In genomic region chr12:12720637-12721250, GRCh38 we compare ENCODE assay signal across 8 cellular contexts. TPM values are rescaled to one million over a fixed set of nuclear protein-coding genes. Genes with fewer than 3 reads are reported as not detected.
A peak's percentile ranks its signal among the peaks of the same experiment; 100 is the strongest.
DNase-seq lines count a peak whose midpoint lies in the region; ATAC-seq, FAIRE-seq and TF ChIP-seq lines count a peak whose summit lies in the region.

No MANE protein-coding gene starts in this region.

- H3K27me3 ChIP-seq in IMR-90 (ENCODE audit: control insufficient read depth, insufficient read depth, low read length) (no peaks in the 10 kb centered on the region), adrenal gland (no peaks in the 10 kb centered on the region)

- H3K9me1 ChIP-seq in IMR-90 (ENCODE audit: insufficient read depth, low read length) = no peaks in the 10 kb centered on the region; the same call in 1 of the 2 replicates

- TF ChIP-seq CTCF in CD14-positive monocyte (IDR thresholded peaks at IDR 0.05) (no peak), IMR-90 (conservative IDR thresholded peaks at IDR 0.05; ENCODE audit: low read depth, low read length) (no peak), adrenal gland (IDR thresholded peaks at IDR 0.05) (no peak)

- in situ Hi-C loops in IMR-90 (cut with MboI; ENCODE audit: low sequenced_read_pairs) = loop anchor here (25.0 kb wide), 1 partner anchor 1008 kb away; no protein-coding TSS in a partner anchor

- TF ChIP-seq RAD21 in IMR-90 (IDR thresholded peaks at IDR 0.05; ENCODE audit: low read length) = no peak

- H3K18ac ChIP-seq in IMR-90 (ENCODE audit: low read depth, low read length) = no peak overlapping the region

- H2BK15ac ChIP-seq in IMR-90 (ENCODE audit: low read depth, low read length) = no peak overlapping the region

- no CpG with 5 or more reads among the region's 6 CpGs for WGBS in IMR-90 (ENCODE audit: extremely low coverage in 2 of 2, insufficient read length in 1 of 2), 2 experiments
- WGBS in adrenal gland, 4 donors = 39 to 58% (median 43%) methylated on average over 6 of the region's 6 CpGs

- H3K36me3 Mint-ChIP-seq in CD14-positive monocyte = peaks cover 41 to 43% of the 10 kb centered on the region in 2 donors
- peaks cover 24 to 36% of the 10 kb centered on the region in 2 donors for H3K36me3 Mint-ChIP-seq in naive B cell

- no TSS peak for BruUV-seq in IMR-90 (replicated peaks; lab: Mats Ljungman, UMichigan)

- H3K4me1 Mint-ChIP-seq in CD14-positive monocyte = peaks cover 39% of the 10 kb centered on the region
- peaks cover 38 to 42% (median 41%) of the 10 kb centered on the region in 3 donors for H3K4me1 Mint-ChIP-seq in naive B cell

- no peak overlapping the region for H3K56ac ChIP-seq in IMR-90 (ENCODE audit: extremely low read depth, insufficient read depth, low read length)

- no peak for FAIRE-seq in HTR-8/SVneo (lab: Jason Lieb, UNC)

- H3K4me2 ChIP-seq in IMR-90 (ENCODE audit: low read depth, low read length) = peak overlapping the region; percentile 80

- H3K4me3 Mint-ChIP-seq in CD14-positive monocyte (peak overlapping the region in 1 of 2 donors; percentile 97), naive B cell (peak overlapping the region; percentile 75 to 99 (median 93))

- H2BK20ac ChIP-seq in IMR-90 (ENCODE audit: low read depth, low read length) = no peak overlapping the region

- H3K79me1 ChIP-seq in IMR-90 (ENCODE audit: low read depth in 1 of 2, low read length in 2 of 2) = peaks cover 1 to 10% of the 10 kb centered on the region in 2 experiments

- H3K27ac ChIP-seq in IMR-90 (ENCODE audit: insufficient read depth, low read length) (peak overlapping the region; percentile 70; the same call in 1 of the 2 replicates), adrenal gland (peak overlapping the region in 3 of 5 donors; percentile 43 to 100 (median 94))

- H2BK5ac ChIP-seq in IMR-90 (ENCODE audit: low read depth, low read length, poor library complexity, severe bottlenecking) = peak overlapping the region; percentile 66

- peak overlapping the region; percentile 71 for H3K23ac ChIP-seq in IMR-90 (ENCODE audit: low read depth, low read length)

- H2BK120ac ChIP-seq in IMR-90 (ENCODE audit: low read depth, low read length) = no peak overlapping the region

- H2AFZ ChIP-seq in IMR-90 (replicated peaks; ENCODE audit: low read length, poor library complexity) = no peak overlapping the region

- H3K9me3 ChIP-seq in IMR-90 (ENCODE audit: control insufficient read depth, insufficient read depth, low read length) = no peaks in the 10 kb centered on the region
- no peaks in the 10 kb centered on the region for H3K9me3 ChIP-seq in adrenal gland (replicated peaks in 1 of 3)

- peak overlapping the region; percentile 63 for H3K14ac ChIP-seq in IMR-90 (replicated peaks; ENCODE audit: low read depth, low read length)

- POLR2A ChIA-PET in IMR-90 (lab: Charles Lee; ENCODE audit: unreplicated experiment) = no interaction called here

- intact Hi-C loops in CD14-positive monocyte (cut with micrococcal nuclease) (loop anchor here (5.0 to 10.0 kb wide), 2 partner anchors 108 to 366 kb away; partner anchors contain the start of genes BORCS5 (in 1 of the 2), CREBL2 (in 1 of the 2) and MANSC1 (in 1 of the 2)), IMR-90 (cut with micrococcal nuclease) (loop anchor here (5.0 to 10.0 kb wide), 3 partner anchors 272 to 1444 kb away; partner anchors contain the start of gene EMP1), adrenal gland (cut with DNase I) (no loop called here)

- H3K4me1 ChIP-seq in IMR-90 (ENCODE audit: control insufficient read depth, insufficient read depth, low read length) (peaks cover 6% of the 10 kb centered on the region), adrenal gland (replicated peaks in 1 of 2) (peaks cover 25 to 58% of the 10 kb centered on the region in 2 donors)

- no peak overlapping the region for H4K8ac ChIP-seq in IMR-90 (ENCODE audit: low read depth in 2 of 2, low read length in 2 of 2)

- TF ChIP-seq POLR2A in IMR-90 (IDR thresholded peaks at IDR 0.05; ENCODE audit: low read depth, low read length) = no peak
- no peak for TF ChIP-seq POLR2A in adrenal gland (IDR thresholded peaks at IDR 0.05)

- H3K4me3 ChIP-seq in IMR-90 (ENCODE audit: insufficient read depth, low read depth, low read length) = peak overlapping the region; percentile 21; the same call in 1 of the 2 replicates
- H3K4me3 ChIP-seq in adrenal gland = peak overlapping the region in 1 of 4 donors; percentile 91

- dilution Hi-C loops in IMR-90 (cut with HindIII; ENCODE audit: low sequenced_read_pairs, unreplicated experiment) = no loop called here

- H3K27ac Mint-ChIP-seq in CD14-positive monocyte (peak overlapping the region; percentile 88 to 99 (median 98)), naive B cell (peak overlapping the region; percentile 63 to 96 (median 89))

- H4K20me1 ChIP-seq in IMR-90 (ENCODE audit: insufficient read depth, low read length) = peaks cover 24% of the 10 kb centered on the region; the same call in 1 of the 2 replicates

- DNase-seq in CD14-positive monocyte (ENCODE audit: low spot score) (no peak), IMR-90 (no peak), adrenal gland (no peak), naive B cell (no peak), HTR-8/SVneo (ENCODE audit: insufficient read length, low spot score) (no peak), glomerular visceral epithelial cell (ENCODE audit: extremely low spot score) (no peak), 8988T (no peak)

- no peak overlapping the region for H4K91ac ChIP-seq in IMR-90 (ENCODE audit: insufficient read depth, low read depth, low read length)

- peaks cover 0 to 4% (median 0%) of the 10 kb centered on the region in 3 donors for H3K27me3 Mint-ChIP-seq in CD14-positive monocyte (ENCODE audit: low read depth in 3 of 3)
- no peaks in the 10 kb centered on the region for H3K27me3 Mint-ChIP-seq in naive B cell

- peak overlapping the region; percentile 70 for H3K9ac ChIP-seq in IMR-90 (ENCODE audit: low read depth, low read length)

- no peak overlapping the region for H2AK9ac ChIP-seq in IMR-90 (replicated peaks; ENCODE audit: low read depth, low read length, poor library complexity)

- H4K5ac ChIP-seq in IMR-90 (ENCODE audit: low read depth, low read length) = no peak overlapping the region; the same call in 1 of the 2 replicates

- H3K9me3 Mint-ChIP-seq in CD14-positive monocyte (peaks cover 0 to 4% (median 2%) of the 10 kb centered on the region in 7 donors), naive B cell (no peaks in the 10 kb centered on the region)

- H2AK5ac ChIP-seq in IMR-90 (ENCODE audit: low read depth, low read length) = peak overlapping the region; percentile 40; the same call in 1 of the 2 replicates

- ATAC-seq in IMR-90 (ENCODE audit: low read depth) (no peak), naive B cell (ENCODE audit: low read depth in 2 of 2) (no peak), GM18907 (IDR thresholded peaks at IDR 0.05; ENCODE audit: unreplicated experiment) (no peak)

- H3K36me3 ChIP-seq in IMR-90 (ENCODE audit: control insufficient read depth, insufficient read depth, low read length) = peaks cover 20% of the 10 kb centered on the region
- peaks cover 0 to 25% of the 10 kb centered on the region in 2 donors for H3K36me3 ChIP-seq in adrenal gland (replicated peaks in 1 of 2)

- CTCF ChIA-PET in IMR-90 (lab: Yijun Ruan, JAX) = interaction anchor here (0.6 kb wide), 1 partner anchor 119 kb away, joined by 3 read pairs; no protein-coding TSS in a partner anchor

- peak overlapping the region; percentile 44 for H3K4ac ChIP-seq in IMR-90 (ENCODE audit: low read depth, low read length)

TF ChIP-seq in IMR-90, 13 proteins besides CTCF, POLR2A, EP300 and RAD21:
- no peak for TF ChIP-seq MAZ (IDR thresholded peaks at IDR 0.05; ENCODE audit: borderline replicate concordance, low read depth, low read length)
- no peak for TF ChIP-seq CHD1 (IDR thresholded peaks at IDR 0.05; ENCODE audit: low read depth, low read length)
- TF ChIP-seq SMC3 (IDR thresholded peaks at IDR 0.05; ENCODE audit: low read depth, low read length) = no peak
- TF ChIP-seq MAFK (IDR thresholded peaks at IDR 0.05; ENCODE audit: low read depth, low read length) = no peak
- no peak for TF ChIP-seq RFX5 (IDR thresholded peaks at IDR 0.05; ENCODE audit: low read depth, low read length)
- TF ChIP-seq MXI1 (IDR thresholded peaks at IDR 0.05; ENCODE audit: borderline replicate concordance, low read depth, low read length) = no peak
- TF ChIP-seq NFE2L2 (IDR thresholded peaks at IDR 0.05; ENCODE audit: low read depth, low read length) = no peak
- no peak for TF ChIP-seq ELK1 (IDR thresholded peaks at IDR 0.05; ENCODE audit: borderline replicate concordance, low read depth, low read length)
- TF ChIP-seq BHLHE40 (IDR thresholded peaks at IDR 0.05; ENCODE audit: low read depth, low read length) = no peak
- no peak for TF ChIP-seq RCOR1 (IDR thresholded peaks at IDR 0.05; ENCODE audit: insufficient replicate concordance, low read length)

RNA-seq across cellular contexts. Expression of gene CDKN1B, which starts 3.6 kb away (rescaled TPM):
- polyA plus RNA-seq in CD14-positive monocyte = 1 to 10 TPM; 9.2 to 9.5 TPM
- 17.4 and 28.1 TPM in 2 replicates for total RNA-seq in IMR-90 (2012; rRNA removed)
- 7.9 and 13.9 TPM in 2 replicates for polyA plus RNA-seq in IMR-90 (2012; rRNA removed)
- polyA plus RNA-seq in IMR-90 (2012; cell fraction: cytosol; rRNA removed) = 8.7 and 9.0 TPM in 2 replicates
- polyA plus RNA-seq in IMR-90 (2012; cell fraction: nucleus; rRNA removed; ENCODE audit: low replicate concordance) = 6.1 and 9.4 TPM in 2 replicates
- total RNA-seq in adrenal gland = 10 to 100 TPM; 37.9 to 97.8 (median 71.1) TPM
- 10 to 100 TPM; 18.2 to 80.3 (median 25.3) TPM for polyA plus RNA-seq in adrenal gland
- 10 to 100 TPM in 4 of 6 donors, 1 to 10 TPM in 2; 4.7 to 26.8 (median 14.5) TPM for polyA plus RNA-seq in naive B cell (ENCODE audit: low read depth in 6 of 6)

RNA-seq across cellular contexts. Expression of gene GPR19, which starts 24.8 kb away (rescaled TPM):
- polyA plus RNA-seq in CD14-positive monocyte (not detected), IMR-90 (2012; rRNA removed) (0.12 and 0.17 TPM in 2 replicates), adrenal gland (1 to 10 TPM in 2 of 3 donors, under 1 TPM in 1; 0.98 to 1.8 (median 1.1) TPM), naive B cell (ENCODE audit: low read depth in 6 of 6) (under 1 TPM in 3 of 6 donors, not detected in 3; 0.16 to 0.52 (median 0.30) TPM)
- total RNA-seq in IMR-90 (2012; rRNA removed) (0.28 and 0.36 TPM in 2 replicates), adrenal gland (1 to 10 TPM in 2 of 8 donors, under 1 TPM in 3, not detected in 3; 0.56 to 1.1 (median 0.68) TPM)
- not detected in 2 replicates for polyA plus RNA-seq in IMR-90 (2012; cell fraction: cytosol; rRNA removed)
- 0.15 and 0.16 TPM in 2 replicates for polyA plus RNA-seq in IMR-90 (2012; cell fraction: nucleus; rRNA removed; ENCODE audit: low replicate concordance)

Comparison
In these comparisons a context has a peak if more than half of its experiments do, and no peak if none do; other contexts are left out.
1. intact Hi-C loops: an anchor here in CD14-positive monocyte (5.0 to 10.0 kb wide) and IMR-90 (5.0 to 10.0 kb wide); none called in adrenal gland.